2 cellular contexts compared by ENCODE assay signal in genomic region chr6:56537223-56537770, GRCh38.
A peak's percentile ranks its signal among the peaks of the same experiment; 100 is the strongest.
TF ChIP-seq lines count a peak whose summit lies in the region.

No MANE protein-coding gene starts in this region.

TF ChIP-seq in HEK293, 187 proteins besides CTCF, POLR2A, EP300 and RAD21:
- TF ChIP-seq ZBTB17 (tag by site-specific recombination; IDR thresholded peaks at IDR 0.05) (peak; percentile 56), GLI4 (tag by site-specific recombination; IDR thresholded peaks at IDR 0.05) (no peak), ZNF600 (tag by site-specific recombination; IDR thresholded peaks at IDR 0.05) (peak; percentile 63), ATF2 (tag by site-specific recombination; IDR thresholded peaks at IDR 0.05; ENCODE audit: low read depth) (peak; percentile 49; the same call in 1 of the 2 replicates), HOXD13 (CRISPR knock-in tag; IDR thresholded peaks at IDR 0.05; ENCODE audit: borderline replicate concordance) (no peak), ZNF785 (tag by site-specific recombination; IDR thresholded peaks at IDR 0.05) (no peak)

TF ChIP-seq in endothelial cell of umbilical vein, 7 proteins besides CTCF, POLR2A, EP300 and RAD21:
- TF ChIP-seq POLR2AphosphoS5 (IDR thresholded peaks at IDR 0.05; ENCODE audit: insufficient read depth, low read depth, low read length) (no peak), FOS (IDR thresholded peaks at IDR 0.05; ENCODE audit: borderline replicate concordance, insufficient read depth, low read length) (no peak), JUN (IDR thresholded peaks at IDR 0.05; ENCODE audit: borderline replicate concordance, insufficient read depth, insufficient read length, low read depth) (no peak), MYC (IDR thresholded peaks at IDR 0.05; ENCODE audit: low read depth, low read length) (no peak), EZH2 (IDR thresholded peaks at IDR 0.05; ENCODE audit: borderline replicate concordance, low read depth, low read length, severe bottlenecking) (no peak), MAX (IDR thresholded peaks at IDR 0.05; ENCODE audit: insufficient read depth, insufficient read length) (no peak), GATA2 (IDR thresholded peaks at IDR 0.05; ENCODE audit: insufficient read depth, insufficient read length, low read depth, low read length) (no peak)
